ENCODE assay signal across 9 cellular contexts in the genomic region with DNA sequence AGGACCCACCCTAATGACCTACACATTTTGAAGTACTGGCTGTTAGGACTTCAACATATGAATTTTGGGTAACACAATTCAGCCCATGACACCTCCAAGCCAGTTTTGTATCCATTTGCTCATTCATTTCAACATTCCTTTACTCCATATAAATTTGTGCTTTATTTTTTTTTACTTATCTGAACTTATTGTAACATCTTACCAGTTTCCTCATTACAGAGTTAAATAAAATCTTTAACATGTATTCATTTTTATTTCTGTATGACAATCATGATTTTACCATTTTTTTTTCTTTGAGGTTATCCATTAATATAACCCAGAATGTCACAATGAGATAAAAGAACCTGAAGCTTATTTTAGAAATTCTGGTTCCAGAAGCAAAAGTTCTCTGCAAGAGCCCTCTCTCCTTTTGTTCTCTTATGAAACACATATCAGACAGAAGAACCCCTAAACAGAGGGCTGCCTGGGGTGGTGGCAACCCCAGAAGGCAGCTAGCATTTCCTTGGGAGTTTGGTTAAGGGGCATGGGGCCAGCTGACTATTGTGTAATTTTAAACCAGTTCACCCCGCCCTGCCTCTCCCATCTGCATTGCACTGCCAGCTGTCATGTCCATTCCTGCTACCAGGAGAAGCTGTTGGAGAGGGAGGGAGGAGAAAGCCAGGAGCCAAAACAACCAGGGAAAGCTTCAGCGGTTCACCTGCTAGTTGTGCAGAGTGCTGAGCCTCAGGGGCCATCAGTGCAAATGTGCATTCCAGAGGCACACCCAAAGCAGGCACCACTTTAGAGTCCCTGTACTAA. TPM values are rescaled to one million over a fixed set of nuclear protein-coding genes. Genes with fewer than 3 reads are reported as not detected.
DNase-seq lines count a peak whose midpoint lies in the region; ATAC-seq, FAIRE-seq and TF ChIP-seq lines count a peak whose summit lies in the region.
"Had no signal": no experiment of that assay in that cellular context is flagged by ENCODE, and none has a peak within 500 bp of the region (broad histone marks: within the 10 kb centered on the region; RNA-seq: fewer than 3 reads in every experiment).

No MANE protein-coding gene starts in this region.

- H3K27ac ChIP-seq in K562 (ENCODE audit: extremely low read depth, low read depth, low read length) (no peak overlapping the region), mesenchymal stem cell (ENCODE audit: low read length, poor library complexity, severe bottlenecking) (no peak overlapping the region)

- H3K4me1 Mint-ChIP-seq in endothelial cell (ENCODE audit: unreplicated experiment), result no peaks in the 10 kb centered on the region

- no peaks in the 10 kb centered on the region for H3K9me3 ChIP-seq in K562 (replicated peaks; ENCODE audit: control insufficient read depth, insufficient read depth, low read depth, low read length)
- H3K9me3 ChIP-seq in mesenchymal stem cell (ENCODE audit: control insufficient read depth, low read length), result no peaks in the 10 kb centered on the region

- H3K79me1 ChIP-seq in mesenchymal stem cell (replicated peaks; ENCODE audit: low read length, poor library complexity, severe bottlenecking), result no peaks in the 10 kb centered on the region

- CTCF ChIA-PET in K562 (lab: Yijun Ruan, JAX; ENCODE audit: low intra/inter-chr PET ratio), result no interaction called here

- POLR2A ChIA-PET in K562 (lab: Yijun Ruan, JAX), result interaction anchor here (1.3 kb wide), 1 partner anchor 15 kb away, joined by 3 read pairs; no protein-coding TSS in a partner anchor

- no peak for FAIRE-seq in K562 (lab: Jason Lieb, UNC)

- no peaks in the 10 kb centered on the region for H3K79me2 ChIP-seq in K562 (ENCODE audit: control insufficient read depth, insufficient read depth, low read length)

- H2BK120ac ChIP-seq in mesenchymal stem cell (ENCODE audit: low read depth, low read length), result no peak overlapping the region

- H3K27me3 ChIP-seq in K562 (ENCODE audit: control insufficient read depth in 2 of 2, insufficient read depth in 2 of 2, low read length in 2 of 2) (no peaks in the 10 kb centered on the region), mesenchymal stem cell (ENCODE audit: control insufficient read depth in 1 of 2, insufficient read depth in 1 of 2, low read length in 2 of 2) (peaks cover 5 to 21% of the 10 kb centered on the region in 2 experiments)

- no peak overlapping the region for H3K27ac Mint-ChIP-seq in endothelial cell (ENCODE audit: unreplicated experiment)

- no peak overlapping the region for H3K18ac ChIP-seq in mesenchymal stem cell (ENCODE audit: low read depth in 1 of 2, low read length in 2 of 2)

- H3K4me1 ChIP-seq in K562 (replicated peaks in 1 of 2; ENCODE audit: control insufficient read depth in 2 of 2, insufficient read depth in 2 of 2, low read length in 2 of 2), result peaks cover 7 to 16% of the 10 kb centered on the region in 2 experiments; a peak in 4 of 5 replicates
- H3K4me1 ChIP-seq in mesenchymal stem cell (ENCODE audit: control insufficient read depth, insufficient read depth, low read depth, low read length), result no peaks in the 10 kb centered on the region

- no peaks in the 10 kb centered on the region for H4K20me1 ChIP-seq in K562 (replicated peaks; ENCODE audit: control insufficient read depth, insufficient read depth, low read length)

- H3K36me3 ChIP-seq in K562 (ENCODE audit: control insufficient read depth, insufficient read depth, low read length), result no peaks in the 10 kb centered on the region
- H3K36me3 ChIP-seq in mesenchymal stem cell (ENCODE audit: control insufficient read depth in 1 of 2, insufficient read depth in 2 of 2, low read depth in 1 of 2, low read length in 2 of 2), result no peaks in the 10 kb centered on the region

- H3K4me3 ChIP-seq in K562 (no peak overlapping the region), mesenchymal stem cell (ENCODE audit: insufficient read depth in 1 of 2, low read depth in 1 of 2, low read length in 2 of 2) (no peak overlapping the region)

- no TSS peak for BruUV-seq in K562 (replicated peaks; lab: Mats Ljungman, UMichigan)

- H3K4ac ChIP-seq in mesenchymal stem cell (ENCODE audit: low read depth in 1 of 2, low read length in 2 of 2), result no peak overlapping the region

- H3K23ac ChIP-seq in mesenchymal stem cell (ENCODE audit: low read length in 2 of 2), result no peak overlapping the region

- peak overlapping the region in 1 of 2 experiments; percentile 79; a peak in 1 of 4 replicates for H3K9ac ChIP-seq in K562 (ENCODE audit: insufficient read depth in 1 of 2, low read depth in 2 of 2, low read length in 2 of 2)
- H3K9ac ChIP-seq in mesenchymal stem cell (ENCODE audit: low read length), result no peak overlapping the region

- no peak overlapping the region for H2BK15ac ChIP-seq in mesenchymal stem cell (ENCODE audit: low read depth, poor library complexity, severe bottlenecking)

- TF ChIP-seq RAD21 in K562 (CRISPR knock-in tag; conservative IDR thresholded peaks at IDR 0.05 in 1 of 2, IDR thresholded peaks at IDR 0.05 in 1 of 2), result no peak

- no peak overlapping the region for H4K91ac ChIP-seq in mesenchymal stem cell (ENCODE audit: low read length)

- H3K27me3 Mint-ChIP-seq in endothelial cell (ENCODE audit: unreplicated experiment), result no peaks in the 10 kb centered on the region

- no peak overlapping the region for H2BK12ac ChIP-seq in mesenchymal stem cell (ENCODE audit: low read length in 2 of 2)

- intact Hi-C loops in K562 (cut with micrococcal nuclease), result no loop called here

- no peaks in the 10 kb centered on the region for H3K9me1 ChIP-seq in K562 (ENCODE audit: control insufficient read depth, insufficient read depth, low read length)

- H2AFZ ChIP-seq in K562 (ENCODE audit: low read depth, low read length), result no peak overlapping the region
- H2AFZ ChIP-seq in mesenchymal stem cell (ENCODE audit: low read depth, low read length), result no peak overlapping the region

- H3K14ac ChIP-seq in mesenchymal stem cell (ENCODE audit: low read length in 2 of 2), result no peak overlapping the region

- ATAC-seq in K562, result no peak
- ATAC-seq in GM18498 (IDR thresholded peaks at IDR 0.05; ENCODE audit: unreplicated experiment), result no peak

- in situ Hi-C loops in K562 (cut with MboI), result no loop called here

- H3K4me3 Mint-ChIP-seq in endothelial cell (ENCODE audit: unreplicated experiment), result no peak overlapping the region

- TF ChIP-seq POLR2A in K562 (conservative IDR thresholded peaks at IDR 0.05), result no peak

- H4K8ac ChIP-seq in mesenchymal stem cell (ENCODE audit: low read length), result no peak overlapping the region

- H3K4me2 ChIP-seq in K562 (ENCODE audit: insufficient read depth, low read length) (no peak overlapping the region), mesenchymal stem cell (ENCODE audit: low read length, poor library complexity, severe bottlenecking) (no peak overlapping the region)

- TF ChIP-seq EP300 in K562 (IDR thresholded peaks at IDR 0.05; ENCODE audit: low read length), result no peak

- peak; percentile 16 for DNase-seq in COR-L47 (lab: John Stamatoyannopoulos, UW)
- DNase-seq in NCI-H1105 treated with DMSO at 0.1 percent for 48 hours (lab: John Stamatoyannopoulos, UW), result peak; percentile 61
- DNase-seq in K562 (ENCODE audit: extremely low read depth in 1 of 4, low spot score in 3 of 4), result no peak
- DNase-seq in left kidney (ENCODE audit: low read depth, low spot score), result peak; percentile 72
- no peak for DNase-seq in endothelial cell (ENCODE audit: low spot score)
- DNase-seq in dermis blood vessel endothelial cell, result no peak
- DNase-seq in mesenchymal stem cell, result no peak
- DNase-seq: cerebellar nuclear complex had no signal

- no peak overlapping the region for H2BK5ac ChIP-seq in mesenchymal stem cell (ENCODE audit: low read depth, low read length, poor library complexity, severe bottlenecking)

- no peaks in the 10 kb centered on the region for H3K9me3 Mint-ChIP-seq in endothelial cell (ENCODE audit: unreplicated experiment)

- TF ChIP-seq CTCF in K562 (IDR thresholded peaks at IDR 0.05 in 2 of 3, conservative IDR thresholded peaks at IDR 0.05 in 1 of 3; ENCODE audit: insufficient read depth in 2 of 3, low read depth in 1 of 3, low read length in 3 of 3) (no peak), endothelial cell (IDR thresholded peaks at IDR 0.05; ENCODE audit: unreplicated experiment) (no peak)

- no peak overlapping the region for H2AK5ac ChIP-seq in mesenchymal stem cell (ENCODE audit: low read length, severe bottlenecking)

- H3K36me3 Mint-ChIP-seq in endothelial cell (ENCODE audit: low read depth, unreplicated experiment), result no peaks in the 10 kb centered on the region

- 10% methylated on average over 1 of the region's 2 CpGs for WGBS in K562 (ENCODE audit: insufficient coverage, low coverage, missing lambda C conversion rate)
- 65% methylated on average over 2 of the region's 2 CpGs for WGBS in mesenchymal stem cell

TF ChIP-seq in K562, 482 proteins besides CTCF, POLR2A, EP300 and RAD21:
- no peak for TF ChIP-seq CHD4 (IDR thresholded peaks at IDR 0.05; ENCODE audit: insufficient read depth, insufficient replicate concordance, low read depth, low read length, poor library complexity, severe bottlenecking)
- TF ChIP-seq CEBPB (tag; IDR thresholded peaks at IDR 0.05), result peak; percentile 55
- no peak for TF ChIP-seq STAT5A (IDR thresholded peaks at IDR 0.05; ENCODE audit: borderline replicate concordance, low read length)

RNA-seq across cellular contexts. Expression of a gene that starts 47.8 kb away (rescaled TPM):
- 155 and 386 TPM in 2 replicates for total RNA-seq in K562 (2011; cell fraction: chromatin; rRNA removed; ENCODE audit: low replicate concordance)
- total RNA-seq in K562 (2011; cell fraction: nucleolus; rRNA removed), result 130 and 132 TPM in 2 replicates
- 338 and 395 TPM in 2 replicates for total RNA-seq in K562 (2011; cell fraction: nucleoplasm; rRNA removed)
- total RNA-seq in K562 (2014; rRNA removed), result 48.3 and 68.9 TPM in 2 replicates
- 181 and 192 TPM in 2 replicates for total RNA-seq in K562 (2014; rRNA removed; fragmentation: Illumina TruSeq; extraction: Trizol)
- total RNA-seq in K562 (2015; rRNA removed; fragmentation: Illumina TruSeq; extraction: Trizol), result 109 and 113 TPM in 2 replicates
- 201 and 202 TPM in 2 replicates for total RNA-seq in K562 (2021)
- polyA plus RNA-seq in K562 (2011; rRNA removed), result 166 and 168 TPM in 2 replicates
- 60.8 and 184 TPM in 2 replicates for polyA plus RNA-seq in K562 (2011; cell fraction: cytosol; rRNA removed)
- 54.2 and 111 TPM in 2 replicates for polyA plus RNA-seq in K562 (2011; cell fraction: nucleus; rRNA removed)
- polyA plus RNA-seq in K562 (2012), result 169 and 188 TPM in 2 replicates
- polyA plus RNA-seq in K562 (2014; fragmentation: Illumina TruSeq; extraction: Trizol), result 153 and 179 TPM in 2 replicates
- 10 to 100 TPM; 81.6 to 95.3 TPM for polyA plus RNA-seq in K562 (2014; fragmentation: Nextera tagmentation; extraction: Ambion mirVana)
- polyA plus RNA-seq in K562 (2014; rRNA removed), result 107 and 123 TPM in 2 replicates
- 226 and 248 TPM in 2 replicates for polyA minus RNA-seq in K562 (2011; rRNA and poly(A)+ RNA removed)
- polyA minus RNA-seq in K562 (2011; cell fraction: cytosol; rRNA and poly(A)+ RNA removed), result 62.8 and 80.9 TPM in 2 replicates
- 22.8 and 33.3 TPM in 2 replicates for polyA minus RNA-seq in K562 (2011; cell fraction: nucleus; rRNA and poly(A)+ RNA removed)
- total RNA-seq in endothelial cell (ENCODE audit: unreplicated experiment), result 273 TPM
- 129 and 199 TPM in 2 replicates for total RNA-seq in dermis blood vessel endothelial cell
- polyA plus RNA-seq in mesenchymal stem cell (2013, experiment 1 of 2), result 207 TPM
- polyA plus RNA-seq in mesenchymal stem cell (2013, experiment 2 of 2), result 218 TPM

Comparison
In these comparisons a context has a peak if more than half of its experiments do, and no peak if none do; other contexts are left out.
1. DNase-seq: peak in COR-L47 (single experiment), NCI-H1105 treated with DMSO at 0.1 percent for 48 hours (single experiment) and left kidney (single experiment); none in K562 (0 of 4), endothelial cell (single experiment), dermis blood vessel endothelial cell (single experiment) and mesenchymal stem cell (single experiment).